13 cellular contexts compared by ENCODE assay signal in the genomic region with DNA sequence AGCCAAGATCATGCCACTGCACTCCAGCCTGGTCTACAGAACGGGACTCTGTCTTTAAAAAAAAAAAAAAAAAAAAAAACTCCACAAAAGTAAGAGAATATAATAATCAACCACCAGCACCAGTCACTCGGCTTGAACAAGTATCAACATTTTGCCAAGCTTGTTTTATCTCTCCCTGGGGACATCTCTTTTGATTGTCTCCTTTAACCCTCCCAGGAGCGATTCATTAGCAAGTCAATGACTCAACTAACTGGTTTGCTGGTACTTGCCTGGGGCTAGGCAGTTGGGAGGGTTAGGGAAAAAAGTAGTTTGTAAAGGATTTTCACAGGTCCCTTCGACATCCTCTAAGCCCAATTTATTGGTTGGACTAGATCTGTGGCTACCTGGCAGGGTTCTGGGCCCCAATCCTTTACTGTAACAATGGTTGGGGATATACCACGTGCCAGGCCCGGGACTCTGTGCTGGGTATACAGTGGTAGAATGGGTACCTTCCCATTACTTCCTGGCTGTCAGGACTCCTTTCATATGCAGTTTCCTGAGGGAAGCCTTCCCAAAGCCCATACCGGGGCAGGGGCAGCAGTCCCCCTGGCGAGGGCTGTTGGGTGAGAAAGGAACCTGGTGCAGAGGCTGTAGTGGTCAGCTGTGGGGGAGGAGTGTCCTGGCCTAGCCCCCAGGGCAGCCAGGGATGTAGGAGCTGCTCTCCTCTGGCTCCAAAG. TPM values are rescaled to one million over a fixed set of nuclear protein-coding genes. Genes with fewer than 3 reads are reported as not detected.
DNase-seq lines count a peak whose midpoint lies in the region; TF ChIP-seq lines count a peak whose summit lies in the region.
"Had no signal": no experiment of that assay in that cellular context is flagged by ENCODE, and none has a peak within 500 bp of the region (broad histone marks: within the 10 kb centered on the region; RNA-seq: fewer than 3 reads in every experiment).

No MANE protein-coding gene starts in this region.

- no peak overlapping the region for H3K27ac Mint-ChIP-seq in type B pancreatic cell

- no peak overlapping the region for H3K4me3 Mint-ChIP-seq in type B pancreatic cell
- H3K4me3 Mint-ChIP-seq: CD8-positive, alpha-beta T cell had no signal

- no peaks in the 10 kb centered on the region for H3K4me1 Mint-ChIP-seq in type B pancreatic cell (ENCODE audit: unreplicated experiment)

- H3K27me3 Mint-ChIP-seq in type B pancreatic cell, result no peaks in the 10 kb centered on the region

- TF ChIP-seq CTCF in 22Rv1 (IDR thresholded peaks at IDR 0.05) (no peak), type B pancreatic cell (conservative IDR thresholded peaks at IDR 0.05) (no peak)

- H3K27ac ChIP-seq in 22Rv1, result peak overlapping the region; percentile 37
- H3K27ac ChIP-seq: dorsolateral prefrontal cortex had no signal

- DNase-seq in ELF-1 (ENCODE audit: low read depth, low spot score) (peak; percentile 96), NCI-H345 treated with DMSO at 0.1 percent for 48 hours (lab: John Stamatoyannopoulos, UW; ENCODE audit: unreplicated experiment) (peak; percentile 97), fibroblast of gingiva (ENCODE audit: low read depth) (peak; percentile 49), SIG-M5 treated with dmso at 0.1 percent for 504 hours (lab: John Stamatoyannopoulos, UW; ENCODE audit: unreplicated experiment) (no peak), type B pancreatic cell (ENCODE audit: extremely low spot score, unreplicated experiment) (no peak), DMS114 treated with DMSO at 0.1 percent for 48 hours (lab: John Stamatoyannopoulos, UW; ENCODE audit: unreplicated experiment) (no peak)
- no peak for DNase-seq in stimulated activated CD4-positive, alpha-beta T cell treated with anti-CD3 and anti-CD28 coated beads, Interleukin-12 subunit alpha, Interleukin-12 subunit beta, amount 100 ng/mL, for 4 hours
- DNase-seq: activated gamma-delta T cell; CD8-positive, alpha-beta T cell; dorsolateral prefrontal cortex; HCEC 1CT; NK-92 treated with Interleukin-12 subunit alpha and Interleukin-12 subunit beta, amount 100 ng/mL, for 24 hours had no signal

- no peaks in the 10 kb centered on the region for H3K9me3 Mint-ChIP-seq in type B pancreatic cell
- H3K9me3 Mint-ChIP-seq: CD8-positive, alpha-beta T cell had no signal

- H3K36me3 Mint-ChIP-seq in type B pancreatic cell, result peaks cover 3% of the 10 kb centered on the region

RNA-seq across cellular contexts. Expression of gene TGIF2, which starts 12.2 kb away (rescaled TPM):
- total RNA-seq in type B pancreatic cell (ENCODE audit: low replicate concordance), result 26.9 and 43.5 TPM in 2 replicates

RNA-seq across cellular contexts. Expression of gene RAB5IF, which starts 20.0 kb away (rescaled TPM):
- 85.8 and 122 TPM in 2 replicates for total RNA-seq in type B pancreatic cell (ENCODE audit: low replicate concordance)

RNA-seq across cellular contexts. Expression of gene MYL9, which starts 44.2 kb away (rescaled TPM):
- 55.1 and 59.0 TPM in 2 replicates for total RNA-seq in type B pancreatic cell (ENCODE audit: low replicate concordance)
- total RNA-seq: CD8-positive, alpha-beta T cell had no signal

Comparison
In these comparisons a context has a peak if more than half of its experiments do, and no peak if none do; other contexts are left out.
1. DNase-seq: peak in ELF-1 (single experiment), NCI-H345 treated with DMSO at 0.1 percent for 48 hours (single experiment) and fibroblast of gingiva (single experiment); none in SIG-M5 treated with dmso at 0.1 percent for 504 hours (single experiment), type B pancreatic cell (single experiment), DMS114 treated with DMSO at 0.1 percent for 48 hours (single experiment) and stimulated activated CD4-positive, alpha-beta T cell treated with anti-CD3 and anti-CD28 coated beads, Interleukin-12 subunit alpha, Interleukin-12 subunit beta, amount 100 ng/mL, for 4 hours (single experiment).